20 cellular contexts compared by ENCODE assay signal in the genomic region with DNA sequence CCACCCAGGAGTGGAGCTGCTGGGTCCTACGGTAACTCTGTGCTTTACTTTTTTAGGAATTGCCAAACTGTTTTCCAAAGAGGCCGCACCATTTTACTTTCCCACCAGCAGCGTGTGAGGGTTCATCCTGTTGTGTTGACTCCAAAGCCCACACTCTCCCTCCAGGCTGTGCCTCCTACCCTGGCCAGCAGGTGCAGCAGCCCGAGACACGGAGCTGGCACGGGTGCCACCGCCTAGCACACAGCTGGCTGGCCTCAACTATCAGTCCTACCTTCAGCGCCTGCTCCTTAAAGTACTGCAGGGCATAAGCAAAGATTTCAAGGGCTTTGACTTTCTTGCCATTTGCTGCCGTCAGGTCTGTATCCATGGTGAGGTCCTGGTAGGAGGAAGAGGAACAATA. TPM values are rescaled to one million over a fixed set of nuclear protein-coding genes. Genes with fewer than 3 reads are reported as not detected.
"Had no signal": no experiment of that assay in that cellular context is flagged by ENCODE, and none has a peak within 500 bp of the region (broad histone marks: within the 10 kb centered on the region; RNA-seq: fewer than 3 reads in every experiment).

No MANE protein-coding gene starts in this region.

- H3K4me3 ChIP-seq: esophagus squamous epithelium, lower lobe of right lung, ovary, psoas muscle, skin epidermis, spleen, stomach, testis, tibial artery, upper lobe of left lung, uterus had no signal

- H3K4me3 Mint-ChIP-seq: naive thymus-derived CD8-positive, alpha-beta T cell; nephron progenitor cell; stimulated activated naive B cell treated with anti-CD40 and anti-IgM and Interleukin-4, amounts not matched to agents 10 μg/mL and 1 μg/mL and 100 μg/mL, for 72 hours had no signal

- H3K9me3 Mint-ChIP-seq: nephron progenitor cell had no signal

- H3K27me3 ChIP-seq: esophagus squamous epithelium, ovary, spleen, stomach, testis, tibial artery, upper lobe of left lung, uterus had no signal

- H3K36me3 Mint-ChIP-seq: naive thymus-derived CD8-positive, alpha-beta T cell; stimulated activated naive B cell treated with anti-CD40 and anti-IgM and Interleukin-4, amounts not matched to agents 10 μg/mL and 1 μg/mL and 100 μg/mL, for 72 hours had no signal

- H3K27ac ChIP-seq: esophagus squamous epithelium, lower lobe of right lung, ovary, psoas muscle, spleen, testis, tibial artery, upper lobe of left lung, uterus had no signal

- H3K4me1 ChIP-seq: esophagus squamous epithelium, psoas muscle, uterus had no signal

- H3K36me3 ChIP-seq: esophagus squamous epithelium, lower lobe of right lung, ovary, upper lobe of left lung, uterus had no signal

- H3K9me3 ChIP-seq: esophagus squamous epithelium, lower lobe of right lung, ovary, psoas muscle, spleen, stomach, testis, tibial artery, upper lobe of left lung, uterus had no signal

- DNase-seq: effector CD8-positive, alpha-beta T cell; esophagus squamous epithelium; left ventricle myocardium superior; lower lobe of right lung; naive thymus-derived CD8-positive, alpha-beta T cell; nephron progenitor cell; occipital lobe; ovary; posterior cingulate gyrus; psoas muscle; right cardiac atrium; spleen; stimulated activated CD4-positive, alpha-beta T cell treated with anti-CD3 and anti-CD28 coated beads, Interleukin-2, amount 100 ng/mL, for 48 hours; stimulated activated naive B cell treated with anti-CD40 and anti-IgM and Interleukin-4, amounts not matched to agents 10 μg/mL and 1 μg/mL and 100 μg/mL, for 72 hours; stomach; testis; tibial artery; upper lobe of left lung; uterus had no signal

- H3K27ac Mint-ChIP-seq: naive thymus-derived CD8-positive, alpha-beta T cell; nephron progenitor cell had no signal

- ATAC-seq: lower lobe of right lung; naive thymus-derived CD8-positive, alpha-beta T cell; psoas muscle; right cardiac atrium; stimulated activated naive B cell treated with anti-CD40 and anti-IgM and Interleukin-4, amounts not matched to agents 10 μg/mL and 1 μg/mL and 100 μg/mL, for 72 hours had no signal

RNA-seq across cellular contexts. Expression of a gene that starts 44.0 kb away (rescaled TPM):
- total RNA-seq: naive thymus-derived CD8-positive, alpha-beta T cell had no signal
- polyA plus RNA-seq: naive thymus-derived CD8-positive, alpha-beta T cell had no signal
